In genomic region chr6:33299237-33299944, GRCh38 we compare ENCODE assay signal across 8 cellular contexts. TPM values are rescaled to one million over a fixed set of nuclear protein-coding genes. Genes with fewer than 3 reads are reported as not detected.
A peak's percentile ranks its signal among the peaks of the same experiment; 100 is the strongest.
DNase-seq lines count a peak whose midpoint lies in the region; ATAC-seq, FAIRE-seq and TF ChIP-seq lines count a peak whose summit lies in the region.

No MANE protein-coding gene starts in this region.

- peak overlapping the region; percentile 91 for H3K4me3 ChIP-seq in LNCaP clone FGC (ENCODE audit: low read depth, low read length)
- H3K4me3 ChIP-seq in fibroblast of mammary gland (ENCODE audit: control insufficient read depth, low read depth, low read length): peak overlapping the region; percentile 91

- no peaks in the 10 kb centered on the region for H3K27me3 Mint-ChIP-seq in activated T-helper 17 cell treated with anti-CD3 and anti-CD28 coated beads, Interleukin-2, amount 50 U/mL, for 72 hours
- H3K27me3 Mint-ChIP-seq in natural killer cell (ENCODE audit: low read depth in 2 of 2): no peaks in the 10 kb centered on the region

- peaks cover 76% of the 10 kb centered on the region for H3K36me3 Mint-ChIP-seq in activated T-helper 17 cell treated with anti-CD3 and anti-CD28 coated beads, Interleukin-2, amount 50 U/mL, for 72 hours (ENCODE audit: low read depth)
- H3K36me3 Mint-ChIP-seq in natural killer cell: no peaks in the 10 kb centered on the region

- H3K27ac Mint-ChIP-seq in activated T-helper 17 cell treated with anti-CD3 and anti-CD28 coated beads, Interleukin-2, amount 50 U/mL, for 72 hours: peak overlapping the region; percentile 99
- H3K27ac Mint-ChIP-seq in natural killer cell: peak overlapping the region; percentile 99

- TF ChIP-seq CTCF in LNCaP clone FGC (IDR thresholded peaks at IDR 0.05; ENCODE audit: control insufficient read depth, extremely low read depth, insufficient read depth) (peak; percentile 80), fibroblast of mammary gland (conservative IDR thresholded peaks at IDR 0.05; ENCODE audit: control insufficient read depth, insufficient read depth, low read depth, low read length) (peak; percentile 68), natural killer cell (IDR thresholded peaks at IDR 0.05) (peak; percentile 64)

- ATAC-seq in activated T-helper 17 cell treated with anti-CD3 and anti-CD28 coated beads, Interleukin-2, amount 50 U/mL, for 72 hours (replicated peaks): peak; percentile 86
- ATAC-seq in natural killer cell: peak; percentile 74 to 88 (median 79)

- H3K4me1 Mint-ChIP-seq in activated T-helper 17 cell treated with anti-CD3 and anti-CD28 coated beads, Interleukin-2, amount 50 U/mL, for 72 hours: peaks cover 20% of the 10 kb centered on the region
- H3K4me1 Mint-ChIP-seq in natural killer cell: peaks cover 36 to 63% of the 10 kb centered on the region in 2 donors

- peak overlapping the region; percentile 90 for H3K4me3 Mint-ChIP-seq in activated T-helper 17 cell treated with anti-CD3 and anti-CD28 coated beads, Interleukin-2, amount 50 U/mL, for 72 hours
- peak overlapping the region; percentile 99 for H3K4me3 Mint-ChIP-seq in natural killer cell

- intact Hi-C loops in natural killer cell (cut with micrococcal nuclease): loop anchor here (1.0 to 2.0 kb wide), 4 partner anchors 10 to 99 kb away; partner anchors contain the start of genes B3GALT4, PFDN6, RXRB and SLC39A7

- peak; percentile 82 for TF ChIP-seq POLR2A in H54 (IDR thresholded peaks at IDR 0.05; ENCODE audit: low read depth, low read length)

- FAIRE-seq in H54 (lab: Jason Lieb, UNC): peak; percentile 55

- DNase-seq in ELR (ENCODE audit: low read depth) (peak; percentile 96), H54 (ENCODE audit: insufficient read length, low spot score) (peak; percentile 75), LNCaP clone FGC (ENCODE audit: low read depth) (no peak), RPMI7951 (ENCODE audit: low read depth) (peak; percentile 94), fibroblast of mammary gland (ENCODE audit: low read depth) (peak; percentile 87), natural killer cell (peak; percentile 91)
- peak; percentile 88 to 93 (median 91) for DNase-seq in stimulated activated naive CD4-positive, alpha-beta T cell (lab: John Stamatoyannopoulos, UW)

- H3K9me3 Mint-ChIP-seq in activated T-helper 17 cell treated with anti-CD3 and anti-CD28 coated beads, Interleukin-2, amount 50 U/mL, for 72 hours: no peaks in the 10 kb centered on the region
- H3K9me3 Mint-ChIP-seq in natural killer cell: no peaks in the 10 kb centered on the region

RNA-seq across cellular contexts. Expression of gene RGL2, which starts 0.6 kb away (rescaled TPM):
- 24.3 and 27.5 TPM in 2 replicates for total RNA-seq in RPMI7951 (2014; rRNA removed; shearing (Covaris generic))
- total RNA-seq in activated T-helper 17 cell treated with anti-CD3 and anti-CD28 coated beads, Interleukin-2, amount 50 U/mL, for 72 hours: 10 to 100 TPM; 37.7 to 73.4 TPM
- 10 to 100 TPM; 80.7 to 91.4 (median 84.9) TPM for total RNA-seq in natural killer cell

RNA-seq across cellular contexts. Expression of gene PFDN6, which starts 10.0 kb away (rescaled TPM):
- 76.7 and 134 TPM in 2 replicates for total RNA-seq in RPMI7951 (2014; rRNA removed; shearing (Covaris generic))
- 10 to 100 TPM; 57.9 to 81.2 TPM for total RNA-seq in activated T-helper 17 cell treated with anti-CD3 and anti-CD28 coated beads, Interleukin-2, amount 50 U/mL, for 72 hours
- 10 to 100 TPM; 19.2 to 26.5 (median 22.7) TPM for total RNA-seq in natural killer cell

RNA-seq across cellular contexts. Expression of gene WDR46, which starts 10.4 kb away (rescaled TPM):
- 106 and 109 TPM in 2 replicates for total RNA-seq in RPMI7951 (2014; rRNA removed; shearing (Covaris generic))
- total RNA-seq in activated T-helper 17 cell treated with anti-CD3 and anti-CD28 coated beads, Interleukin-2, amount 50 U/mL, for 72 hours: 10 to 100 TPM; 51.2 to 98.7 TPM
- total RNA-seq in natural killer cell: 10 to 100 TPM; 33.6 to 56.3 (median 47.0) TPM

RNA-seq across cellular contexts. Expression of gene TAPBP, which starts 14.5 kb away (rescaled TPM):
- 77.1 and 79.9 TPM in 2 replicates for total RNA-seq in RPMI7951 (2014; rRNA removed; shearing (Covaris generic))
- total RNA-seq in activated T-helper 17 cell treated with anti-CD3 and anti-CD28 coated beads, Interleukin-2, amount 50 U/mL, for 72 hours: 100 to 1,000 TPM; 176 to 194 TPM
- total RNA-seq in natural killer cell: 100 to 1,000 TPM; 404 to 457 (median 446) TPM

RNA-seq across cellular contexts. Expression of gene ZBTB22, which starts 18.2 kb away (rescaled TPM):
- total RNA-seq in RPMI7951 (2014; rRNA removed; shearing (Covaris generic)): 10.7 TPM in 2 replicates
- 10 to 100 TPM in 1 of 2 donors, 1 to 10 TPM in 1; 6.9 to 20.0 TPM for total RNA-seq in activated T-helper 17 cell treated with anti-CD3 and anti-CD28 coated beads, Interleukin-2, amount 50 U/mL, for 72 hours
- 10 to 100 TPM; 20.4 to 34.0 (median 25.9) TPM for total RNA-seq in natural killer cell
